In genomic region chr4:88008624-88009235, GRCh38 we compare ENCODE assay signal across 8 cellular contexts. TPM values are rescaled to one million over a fixed set of nuclear protein-coding genes. Genes with fewer than 3 reads are reported as not detected.
DNase-seq lines count a peak whose midpoint lies in the region; ATAC-seq and TF ChIP-seq lines count a peak whose summit lies in the region.

No MANE protein-coding gene starts in this region.

- ATAC-seq in right lobe of liver (no peak), HG03135 (IDR thresholded peaks at IDR 0.05; ENCODE audit: unreplicated experiment) (no peak), HG02623 (IDR thresholded peaks at IDR 0.05; ENCODE audit: unreplicated experiment) (no peak), HG02870 (IDR thresholded peaks at IDR 0.05; ENCODE audit: unreplicated experiment) (no peak)

- no peaks in the 10 kb centered on the region for H3K27me3 Mint-ChIP-seq in CD4-positive, alpha-beta memory T cell

- 23% methylated on average over 5 of the region's 5 CpGs for WGBS in right lobe of liver (ENCODE audit: insufficient coverage, low coverage, low lambda C conversion rate, missing lambda C conversion rate)
- 20 to 24% methylated on average over 5 of the region's 5 CpGs for WGBS in transverse colon (ENCODE audit: low coverage in 1 of 2), 2 donors

- peak overlapping the region in 5 of 7 donors; percentile 19 to 90 (median 84) for H3K27ac Mint-ChIP-seq in CD4-positive, alpha-beta memory T cell

- peak overlapping the region; percentile 84 for H3K9ac ChIP-seq in Karpas-422 (ENCODE audit: low read length)

- H3K27ac ChIP-seq in CD4-positive, alpha-beta memory T cell (ENCODE audit: low read depth, low read length) = no peak overlapping the region
- H3K27ac ChIP-seq in Karpas-422 (ENCODE audit: low read length) = no peak overlapping the region
- peak overlapping the region in 1 of 3 donors; percentile 65 for H3K27ac ChIP-seq in right lobe of liver
- H3K27ac ChIP-seq in transverse colon = peak overlapping the region; percentile 86 to 94 (median 92)

- peak overlapping the region; percentile 90 to 98 (median 94) for H3K4me3 Mint-ChIP-seq in CD4-positive, alpha-beta memory T cell

- CTCF ChIA-PET in CD4-positive, alpha-beta memory T cell (lab: Charles Lee; ENCODE audit: partially characterized antibody) = interaction anchor here (0.7 to 1.8 kb wide), 3 partner anchors 22 to 206 kb away, joined by 3 to 6 read pairs (median 3); no protein-coding TSS in a partner anchor

- POLR2A ChIA-PET in CD4-positive, alpha-beta memory T cell (lab: Charles Lee; ENCODE audit: partially characterized antibody) = interaction anchor here (1.2 kb wide), 1 partner anchor 18 kb away, joined by 3 read pairs; no protein-coding TSS in a partner anchor

- TF ChIP-seq POLR2A in right lobe of liver (IDR thresholded peaks at IDR 0.05) (no peak), transverse colon (IDR thresholded peaks at IDR 0.05) (no peak)

- peak overlapping the region; percentile 95 for H3K4me2 ChIP-seq in Karpas-422 (ENCODE audit: low read depth, low read length, poor library complexity, severe bottlenecking)

- H3K36me3 ChIP-seq in CD4-positive, alpha-beta memory T cell (ENCODE audit: insufficient read depth, low read length) = no peaks in the 10 kb centered on the region
- H3K36me3 ChIP-seq in Karpas-422 (ENCODE audit: insufficient read depth, low read length) (no peaks in the 10 kb centered on the region), right lobe of liver (no peaks in the 10 kb centered on the region), transverse colon (no peaks in the 10 kb centered on the region)

- peaks cover 0 to 2% (median 0%) of the 10 kb centered on the region in 8 donors for H3K9me3 Mint-ChIP-seq in CD4-positive, alpha-beta memory T cell

- H3K4me3 ChIP-seq in CD4-positive, alpha-beta memory T cell (ENCODE audit: low read length in 2 of 2) = peak overlapping the region in 1 of 2 donors; percentile 38
- peak overlapping the region; percentile 94 for H3K4me3 ChIP-seq in Karpas-422 (ENCODE audit: low read length)
- H3K4me3 ChIP-seq in astrocyte of the spinal cord (ENCODE audit: low read depth, low read length) = peak overlapping the region; percentile 54
- H3K4me3 ChIP-seq in right lobe of liver = peak overlapping the region; percentile 68 to 84 (median 75)
- peak overlapping the region; percentile 80 to 90 (median 89) for H3K4me3 ChIP-seq in transverse colon

- peaks cover 13 to 34% (median 20%) of the 10 kb centered on the region in 4 donors for H3K4me1 Mint-ChIP-seq in CD4-positive, alpha-beta memory T cell

- H3K4me1 ChIP-seq in CD4-positive, alpha-beta memory T cell (ENCODE audit: insufficient read depth, low read length) = peaks cover 18% of the 10 kb centered on the region
- H3K4me1 ChIP-seq in Karpas-422 (ENCODE audit: low read length) (peaks cover 53% of the 10 kb centered on the region), right lobe of liver (peaks cover 0 to 11% (median 0%) of the 10 kb centered on the region in 4 donors), transverse colon (peaks cover 0 to 42% (median 18%) of the 10 kb centered on the region in 4 donors)

- peaks cover 60% of the 10 kb centered on the region for H3K79me2 ChIP-seq in Karpas-422 (ENCODE audit: low read length)

- no peak for DNase-seq in CD4-positive, alpha-beta memory T cell
- DNase-seq in Karpas-422 (peak; percentile 74), astrocyte of the spinal cord (ENCODE audit: low read depth, low spot score) (peak; percentile 37), right lobe of liver (no peak), transverse colon (no peak)

- TF ChIP-seq CTCF in astrocyte of the spinal cord (IDR thresholded peaks at IDR 0.05; ENCODE audit: low read depth, low read length) (no peak), right lobe of liver (IDR thresholded peaks at IDR 0.05) (no peak), transverse colon (IDR thresholded peaks at IDR 0.05) (no peak)

- TF ChIP-seq EP300 in transverse colon (IDR thresholded peaks at IDR 0.05; ENCODE audit: low read depth) = no peak

- peaks cover 9% of the 10 kb centered on the region for H4K20me1 ChIP-seq in Karpas-422 (ENCODE audit: insufficient read depth, low read depth, low read length)

- no peak overlapping the region for H2AFZ ChIP-seq in Karpas-422 (ENCODE audit: low read length)

- no peaks in the 10 kb centered on the region for H3K9me3 ChIP-seq in CD4-positive, alpha-beta memory T cell (ENCODE audit: control insufficient read depth in 1 of 2, low read length in 2 of 2)
- no peaks in the 10 kb centered on the region for H3K9me3 ChIP-seq in Karpas-422 (ENCODE audit: low read length)
- H3K9me3 ChIP-seq in right lobe of liver = no peaks in the 10 kb centered on the region
- no peaks in the 10 kb centered on the region for H3K9me3 ChIP-seq in transverse colon

- intact Hi-C loops in CD4-positive, alpha-beta memory T cell (cut with micrococcal nuclease) = no loop called here
- intact Hi-C loops in right lobe of liver (cut with DNase I) = no loop called here
- intact Hi-C loops in transverse colon (cut with DNase I; ENCODE audit: low total_unique reads) = no loop called here

- no peaks in the 10 kb centered on the region for H3K27me3 ChIP-seq in CD4-positive, alpha-beta memory T cell (ENCODE audit: insufficient read depth, low read length)
- H3K27me3 ChIP-seq in Karpas-422 (ENCODE audit: low read length) = no peaks in the 10 kb centered on the region
- no peaks in the 10 kb centered on the region for H3K27me3 ChIP-seq in right lobe of liver
- H3K27me3 ChIP-seq in transverse colon = no peaks in the 10 kb centered on the region

- in situ Hi-C loops in astrocyte of the spinal cord (cut with HindIII; ENCODE audit: low sequenced_read_pairs) = no loop called here
- in situ Hi-C loops in transverse colon (cut with MboI; ENCODE audit: low pct_ligation_motif_present in 1 of 4, low pct_unique_long_range_greater_than_20kb in 1 of 4, low sequenced_read_pairs in 3 of 4) = no loop called here

- no peaks in the 10 kb centered on the region for H3K9me2 ChIP-seq in Karpas-422 (replicated peaks; ENCODE audit: insufficient read depth, low read length)

- peaks cover 0 to 5% of the 10 kb centered on the region in 2 donors for H3K36me3 Mint-ChIP-seq in CD4-positive, alpha-beta memory T cell

RNA-seq across cellular contexts. Expression of gene PKD2, which starts 1.3 kb away (rescaled TPM):
- total RNA-seq in CD4-positive, alpha-beta memory T cell = 1 to 10 TPM; 6.8 to 7.5 TPM
- 1 to 10 TPM in 1 of 2 donors, under 1 TPM in 1; 0.93 to 5.2 TPM for polyA plus RNA-seq in CD4-positive, alpha-beta memory T cell
- total RNA-seq in Karpas-422 (2014; rRNA removed; shearing (Covaris generic); ENCODE audit: low replicate concordance) = 17.6 and 20.8 TPM in 2 replicates
- total RNA-seq in right lobe of liver (1 to 10 TPM; 5.5 to 9.0 (median 6.7) TPM), transverse colon (10 to 100 TPM; 15.7 to 48.0 (median 21.5) TPM)

RNA-seq across cellular contexts. Expression of gene SPP1, which starts 33.2 kb away (rescaled TPM):
- 10 to 100 TPM; 15.5 to 19.9 TPM for total RNA-seq in CD4-positive, alpha-beta memory T cell
- polyA plus RNA-seq in CD4-positive, alpha-beta memory T cell = not detected
- not detected in 2 replicates for total RNA-seq in Karpas-422 (2014; rRNA removed; shearing (Covaris generic); ENCODE audit: low replicate concordance)
- 100 to 1,000 TPM in 1 of 6 experiments, 10 to 100 TPM in 2, 1 to 10 TPM in 3; 6.0 to 240 (median 15.5) TPM for total RNA-seq in right lobe of liver
- 10 to 100 TPM in 3 of 4 donors, 1 to 10 TPM in 1; 5.6 to 23.5 (median 13.7) TPM for total RNA-seq in transverse colon

Comparison
In these comparisons a context has a peak if more than half of its experiments do, and no peak if none do; other contexts are left out.
1. DNase-seq: peak in Karpas-422 (single experiment) and astrocyte of the spinal cord (single experiment); none in CD4-positive, alpha-beta memory T cell (0 of 5), right lobe of liver (0 of 3) and transverse colon (single experiment).
2. H3K27ac ChIP-seq: peak in transverse colon (4 of 4); none in CD4-positive, alpha-beta memory T cell (single experiment) and Karpas-422 (single experiment).